ENCODE assay signal across 8 cellular contexts in genomic region chr10:131900350-131901152, GRCh38. TPM values are rescaled to one million over a fixed set of nuclear protein-coding genes. Genes with fewer than 3 reads are reported as not detected.
DNase-seq lines count a peak whose midpoint lies in the region; ATAC-seq and TF ChIP-seq lines count a peak whose summit lies in the region.

Gene PPP2R2D, plus strand, starts transcription at chr10:131901008. Its CDS starts 141 bp downstream, at chr10:131901149.

- peaks cover 61 to 71% of the 10 kb centered on the region in 2 donors for H3K4me1 Mint-ChIP-seq in natural killer cell treated with Interleukin-12 subunit alpha and Interleukin-12 subunit beta and Interleukin-15 and Interleukin-18, amount 100 ng/mL, for 72 hours (ENCODE audit: low read depth in 2 of 2)

- peak within 1 kb of the TSS; percentile 86 for H2AFZ ChIP-seq in GM23248
- H2AFZ ChIP-seq in Karpas-422 (ENCODE audit: low read length) = peak within 1 kb of the TSS; percentile 95; the same call in 1 of the 2 replicates

- DNase-seq in GM23248 (peak; percentile 97), Karpas-422 (peak; percentile 98), RWPE1 (ENCODE audit: low spot score) (peak; percentile 97), fibroblast of pulmonary artery (ENCODE audit: low read depth) (peak; percentile 89)
- DNase-seq in activated T-helper 9 cell treated with anti-CD3 and anti-CD28 coated beads, Interleukin-2, amount 50 U/mL, for 16 hours (ENCODE audit: low read depth) = peak; percentile 92
- peak; percentile 96 for DNase-seq in natural killer cell treated with Interleukin-12 subunit alpha and Interleukin-12 subunit beta and Interleukin-15 and Interleukin-18, amount 100 ng/mL, for 72 hours (ENCODE audit: low spot score)
- DNase-seq in stimulated activated naive CD8-positive, alpha-beta T cell treated with anti-CD3 and anti-CD28 coated beads, Interleukin-15, Interleukin-2, amounts not matched to agents 100 U/mL and 50 U/mL, for 24 hours = peak; percentile 95

- peak within 1 kb of the TSS; percentile 80 for H3K4me3 ChIP-seq in DOHH2 (ENCODE audit: low read length)
- H3K4me3 ChIP-seq in GM23248 = peak within 1 kb of the TSS; percentile 86
- H3K4me3 ChIP-seq in Karpas-422 (ENCODE audit: low read length) = peak within 1 kb of the TSS; percentile 93
- H3K4me3 ChIP-seq in fibroblast of pulmonary artery (replicated peaks; ENCODE audit: low read depth, low read length) = peak within 1 kb of the TSS; percentile 76

- in situ Hi-C loops in GM23248 (cut with MboI) = no loop called here

- H3K9me3 ChIP-seq in DOHH2 (ENCODE audit: control insufficient read depth, insufficient read depth, low read length) (no peaks in the 10 kb centered on the region), GM23248 (ENCODE audit: low read depth) (no peaks in the 10 kb centered on the region), Karpas-422 (ENCODE audit: low read length) (no peaks in the 10 kb centered on the region)

- CTCF ChIA-PET in RWPE1 (lab: Yijun Ruan, JAX) = interaction anchor here (1.1 to 1.6 kb wide), 2 partner anchors 15 to 242 kb away, joined by 3 to 6 read pairs; no protein-coding TSS in a partner anchor

- H3K79me2 ChIP-seq in DOHH2 (ENCODE audit: control insufficient read depth, low read length) (peaks cover 46% of the 10 kb centered on the region), GM23248 (ENCODE audit: insufficient read depth) (peaks cover 44% of the 10 kb centered on the region), Karpas-422 (ENCODE audit: low read length) (peaks cover 44% of the 10 kb centered on the region)

- H3F3A ChIP-seq in DOHH2 (ENCODE audit: control insufficient read depth, insufficient read depth) (no peaks in the 10 kb centered on the region), GM23248 (ENCODE audit: insufficient read depth) (no peaks in the 10 kb centered on the region; the same call in 1 of the 2 replicates)

- peak within 1 kb of the TSS; percentile 84 for H3K9ac ChIP-seq in GM23248
- peak within 1 kb of the TSS; percentile 90 for H3K9ac ChIP-seq in Karpas-422 (ENCODE audit: low read length)

- TF ChIP-seq CTCF in DOHH2 (IDR thresholded peaks at IDR 0.05; ENCODE audit: low read depth, low read length, poor library complexity, severe bottlenecking) = no peak
- TF ChIP-seq CTCF in RWPE1 (conservative IDR thresholded peaks at IDR 0.05; ENCODE audit: low read depth) = no peak
- TF ChIP-seq CTCF in fibroblast of pulmonary artery (IDR thresholded peaks at IDR 0.05; ENCODE audit: low read length, missing control alignments) = no peak

- H3K4me1 ChIP-seq in DOHH2 (ENCODE audit: control insufficient read depth, low read length) = peaks cover 34% of the 10 kb centered on the region
- H3K4me1 ChIP-seq in GM23248 (ENCODE audit: insufficient read depth) = peaks cover 17% of the 10 kb centered on the region
- H3K4me1 ChIP-seq in Karpas-422 (ENCODE audit: low read length) = peaks cover 35% of the 10 kb centered on the region

- H3K27ac ChIP-seq in DOHH2 (ENCODE audit: low read depth, low read length) = peak within 1 kb of the TSS; percentile 48
- H3K27ac ChIP-seq in GM23248 = peak within 1 kb of the TSS; percentile 70
- peak within 1 kb of the TSS; percentile 34; the same call in 1 of the 2 replicates for H3K27ac ChIP-seq in Karpas-422 (ENCODE audit: low read length)
- H3K27ac ChIP-seq in RWPE1 = peak within 1 kb of the TSS; percentile 85

- H3K9me2 ChIP-seq in DOHH2 (replicated peaks; ENCODE audit: control insufficient read depth, low read length) (no peaks in the 10 kb centered on the region), GM23248 (ENCODE audit: insufficient read depth) (no peaks in the 10 kb centered on the region), Karpas-422 (replicated peaks; ENCODE audit: insufficient read depth, low read length) (no peaks in the 10 kb centered on the region)

- ATAC-seq in natural killer cell treated with Interleukin-12 subunit alpha and Interleukin-12 subunit beta and Interleukin-15 and Interleukin-18, amount 100 ng/mL, for 72 hours = peak; percentile 90 to 94
- ATAC-seq in stimulated activated naive CD8-positive, alpha-beta T cell treated with anti-CD3 and anti-CD28 coated beads, Interleukin-15, Interleukin-2, amounts not matched to agents 100 U/mL and 50 U/mL, for 24 hours = peak; percentile 84

- no peaks in the 10 kb centered on the region for H3K36me3 Mint-ChIP-seq in natural killer cell treated with Interleukin-12 subunit alpha and Interleukin-12 subunit beta and Interleukin-15 and Interleukin-18, amount 100 ng/mL, for 72 hours

- H3K9me3 Mint-ChIP-seq in natural killer cell treated with Interleukin-12 subunit alpha and Interleukin-12 subunit beta and Interleukin-15 and Interleukin-18, amount 100 ng/mL, for 72 hours = no peaks in the 10 kb centered on the region

- H3K27me3 Mint-ChIP-seq in natural killer cell treated with Interleukin-12 subunit alpha and Interleukin-12 subunit beta and Interleukin-15 and Interleukin-18, amount 100 ng/mL, for 72 hours = peaks cover 0 to 12% of the 10 kb centered on the region in 2 donors

- H3K4me3 Mint-ChIP-seq in natural killer cell treated with Interleukin-12 subunit alpha and Interleukin-12 subunit beta and Interleukin-15 and Interleukin-18, amount 100 ng/mL, for 72 hours = peak within 1 kb of the TSS; percentile 91

- H3K4me2 ChIP-seq in DOHH2 (ENCODE audit: low read length) (peak within 1 kb of the TSS; percentile 89), GM23248 (ENCODE audit: unreplicated experiment) (peak within 1 kb of the TSS; percentile 99), Karpas-422 (ENCODE audit: low read depth, low read length, poor library complexity, severe bottlenecking) (peak within 1 kb of the TSS; percentile 94)

- H4K20me1 ChIP-seq in DOHH2 (ENCODE audit: control insufficient read depth, insufficient read depth, low read depth, low read length) (peaks cover 20% of the 10 kb centered on the region), GM23248 (ENCODE audit: insufficient read depth) (peaks cover 8% of the 10 kb centered on the region; the same call in 1 of the 2 replicates), Karpas-422 (ENCODE audit: insufficient read depth, low read depth, low read length) (peaks cover 29% of the 10 kb centered on the region)

- POLR2A ChIA-PET in RWPE1 (lab: Yijun Ruan, JAX; ENCODE audit: low non-redundant PET) = interaction anchor here (0.7 to 1.8 kb wide), 3 partner anchors 15 to 46 kb away, joined by 3 to 5 read pairs (median 3); no protein-coding TSS in a partner anchor

- H3K27me3 ChIP-seq in DOHH2 (ENCODE audit: control insufficient read depth, low read length) (peaks cover 17% of the 10 kb centered on the region), GM23248 (replicated peaks; ENCODE audit: insufficient read depth) (peaks cover 16% of the 10 kb centered on the region), Karpas-422 (ENCODE audit: low read length) (no peaks in the 10 kb centered on the region)

- H3K27ac Mint-ChIP-seq in natural killer cell treated with Interleukin-12 subunit alpha and Interleukin-12 subunit beta and Interleukin-15 and Interleukin-18, amount 100 ng/mL, for 72 hours = peak within 1 kb of the TSS; percentile 82 to 88

- 1% methylated on average over 57 to 81 of the region's 107 CpGs for WGBS in GM23248 (ENCODE audit: low coverage in 1 of 2, low lambda C conversion rate in 2 of 2, missing lambda C conversion rate in 2 of 2), 2 experiments

- peaks cover 22% of the 10 kb centered on the region for H3K36me3 ChIP-seq in DOHH2 (ENCODE audit: control insufficient read depth, low read length)
- H3K36me3 ChIP-seq in GM23248 (ENCODE audit: low read depth) = no peaks in the 10 kb centered on the region
- H3K36me3 ChIP-seq in Karpas-422 (ENCODE audit: insufficient read depth, low read length) = 0 out of 2 replicates have a peak, but pooled peaks cover 1% of the 10 kb centered on the region

RNA-seq across cellular contexts. Expression of gene PPP2R2D, which starts in this region (rescaled TPM):
- total RNA-seq in GM23248 (2014; rRNA removed; shearing (Covaris generic)) = 14.7 and 26.2 TPM in 2 replicates
- 18.5 and 21.3 TPM in 2 replicates for polyA plus RNA-seq in GM23248 (2016; fragmentation: Nextera tagmentation; extraction: Ambion mirVana)
- total RNA-seq in Karpas-422 (2014; rRNA removed; shearing (Covaris generic); ENCODE audit: low replicate concordance) = 30.7 and 32.9 TPM in 2 replicates
- total RNA-seq in natural killer cell treated with Interleukin-12 subunit alpha and Interleukin-12 subunit beta and Interleukin-15 and Interleukin-18, amount 100 ng/mL, for 72 hours = 10 to 100 TPM; 27.0 to 47.4 TPM

Comparison
In these comparisons a context has a peak if more than half of its experiments do, and no peak if none do; other contexts are left out.
1. Peak in every context shown above with its lines: DNase-seq, ATAC-seq, H3K4me3 ChIP-seq and H3K27ac ChIP-seq.
2. H3K27ac ChIP-seq: peak in every context shown above with its lines; median percentile 85 in RWPE1; 70 in GM23248; 48 in DOHH2; 34 in Karpas-422.